1 cellular context compared by ENCODE assay signal in the genomic region with DNA sequence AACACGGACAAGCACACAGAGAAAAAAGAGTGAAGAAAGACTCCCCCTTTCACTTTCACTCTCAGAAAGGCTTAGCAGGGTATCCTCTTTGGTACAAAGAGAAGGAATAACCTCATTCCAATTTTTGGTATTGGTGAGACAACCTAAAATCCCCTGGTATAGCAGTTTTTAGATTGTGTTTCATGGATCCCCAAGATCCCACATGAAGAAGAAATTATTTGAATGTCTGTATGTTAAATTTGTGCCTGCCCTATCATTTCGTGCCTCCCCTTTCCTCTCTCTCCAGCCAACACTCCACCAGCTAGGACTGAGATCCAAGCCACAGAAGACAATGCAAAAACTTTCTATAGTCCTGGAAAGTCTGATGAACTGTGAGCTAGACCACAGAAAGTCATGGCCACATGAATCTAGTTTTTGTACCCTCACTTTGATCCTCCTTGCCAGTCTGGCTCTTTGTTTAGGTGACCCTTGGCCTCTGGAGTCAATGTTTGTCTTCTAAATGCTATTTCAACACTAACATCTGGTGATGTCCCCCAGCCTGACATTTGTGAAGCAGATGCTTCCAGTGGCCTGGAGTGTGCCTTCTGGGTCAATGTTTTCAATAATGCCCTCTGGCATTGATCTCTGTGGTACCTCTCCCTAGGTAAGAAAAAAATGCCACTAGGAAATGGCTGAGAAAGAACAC.
A peak's percentile ranks its signal among the peaks of the same experiment; 100 is the strongest.
TF ChIP-seq lines count a peak whose summit lies in the region.

No MANE protein-coding gene starts in this region.

TF ChIP-seq in HepG2, 621 proteins besides CTCF, POLR2A, EP300 and RAD21 (continued from another document and continues in another):
- TF ChIP-seq, protein P1, sequence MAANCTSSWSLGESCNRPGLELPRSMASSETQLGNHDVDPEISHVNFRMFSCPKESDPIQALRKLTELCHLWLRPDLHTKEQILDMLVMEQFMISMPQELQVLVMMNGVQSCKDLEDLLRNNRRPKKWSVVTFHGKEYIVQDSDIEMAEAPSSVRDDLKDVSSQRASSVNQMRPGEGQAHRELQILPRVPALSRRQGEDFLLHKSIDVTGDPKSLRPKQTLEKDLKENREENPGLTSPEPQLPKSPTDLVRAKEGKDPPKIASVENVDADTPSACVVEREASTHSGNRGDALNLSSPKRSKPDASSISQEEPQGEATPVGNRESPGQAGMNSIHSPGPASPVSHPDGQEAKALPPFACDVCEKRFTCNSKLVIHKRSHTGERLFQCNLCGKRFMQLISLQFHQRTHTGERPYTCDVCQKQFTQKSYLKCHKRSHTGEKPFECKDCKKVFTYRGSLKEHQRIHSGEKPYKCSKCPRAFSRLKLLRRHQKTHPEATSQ (CRISPR knock-in tag; IDR thresholded peaks at IDR 0.05; ENCODE audit: borderline replicate concordance) = peak; percentile 84; the same call in 1 of the 2 replicates
- TF ChIP-seq MIXL1 (CRISPR knock-in tag; IDR thresholded peaks at IDR 0.05) (peak; percentile 96), SATB2 (CRISPR knock-in tag; IDR thresholded peaks at IDR 0.05) (no peak), TCF7 (IDR thresholded peaks at IDR 0.05; ENCODE audit: low read depth) (peak; percentile 98), MIER3 (CRISPR knock-in tag; IDR thresholded peaks at IDR 0.05; ENCODE audit: borderline replicate concordance) (peak; percentile 98; the same call in 1 of the 2 replicates), STAG1 (CRISPR knock-in tag; IDR thresholded peaks at IDR 0.05) (peak; percentile 60), ZFY (CRISPR knock-in tag; IDR thresholded peaks at IDR 0.05) (peak; percentile 41), TEAD3 (CRISPR knock-in tag; optimal IDR thresholded peaks at IDR 0.05; ENCODE audit: borderline replicate concordance) (peak; percentile 90), ZEB1 (IDR thresholded peaks at IDR 0.05; ENCODE audit: insufficient replicate concordance, low read depth) (no peak), GFI1 (CRISPR knock-in tag; IDR thresholded peaks at IDR 0.05; ENCODE audit: borderline replicate concordance) (peak; percentile 96), ADNP (CRISPR knock-in tag; IDR thresholded peaks at IDR 0.05) (0 out of 2 replicates have a peak, but pooled peaks have one; percentile 21), SMAD3 (CRISPR knock-in tag; IDR thresholded peaks at IDR 0.05) (peak; percentile 94), CREM (IDR thresholded peaks at IDR 0.05) (peak; percentile 97), CREM (CRISPR knock-in tag; IDR thresholded peaks at IDR 0.05) (no peak), NONO (IDR thresholded peaks at IDR 0.05) (no peak), NONO (CRISPR knock-in tag; conservative IDR thresholded peaks at IDR 0.05) (peak; percentile 88), TSC22D2 (CRISPR knock-in tag; IDR thresholded peaks at IDR 0.05; ENCODE audit: borderline replicate concordance) (0 out of 2 replicates have a peak, but pooled peaks have one; percentile 59), HHEX (CRISPR knock-in tag; IDR thresholded peaks at IDR 0.05) (peak; percentile 87), ZNF253 (CRISPR knock-in tag; IDR thresholded peaks at IDR 0.05; ENCODE audit: borderline replicate concordance) (no peak), MATR3 (CRISPR knock-in tag; IDR thresholded peaks at IDR 0.05) (no peak), ZNF615 (CRISPR knock-in tag; IDR thresholded peaks at IDR 0.05; ENCODE audit: borderline replicate concordance) (peak; percentile 67; the same call in 1 of the 2 replicates), JUN (CRISPR knock-in tag; IDR thresholded peaks at IDR 0.05) (peak; percentile 91)
- TF ChIP-seq, protein P2, sequence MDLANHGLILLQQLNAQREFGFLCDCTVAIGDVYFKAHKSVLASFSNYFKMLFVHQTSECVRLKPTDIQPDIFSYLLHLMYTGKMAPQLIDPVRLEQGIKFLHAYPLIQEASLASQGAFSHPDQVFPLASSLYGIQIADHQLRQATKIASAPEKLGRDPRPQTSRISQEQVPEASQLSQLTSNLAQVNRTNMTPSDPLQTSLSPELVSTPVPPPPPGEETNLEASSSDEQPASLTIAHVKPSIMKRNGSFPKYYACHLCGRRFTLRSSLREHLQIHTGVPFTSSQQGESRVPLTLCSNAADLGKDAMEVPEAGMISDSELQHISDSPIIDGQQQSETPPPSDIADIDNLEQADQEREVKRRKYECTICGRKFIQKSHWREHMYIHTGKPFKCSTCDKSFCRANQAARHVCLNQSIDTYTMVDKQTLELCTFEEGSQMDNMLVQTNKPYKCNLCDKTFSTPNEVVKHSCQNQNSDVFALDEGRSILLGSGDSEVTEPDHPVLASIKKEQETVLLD (CRISPR knock-in tag; IDR thresholded peaks at IDR 0.05; ENCODE audit: low read depth) = no peak
- TF ChIP-seq, protein P3, sequence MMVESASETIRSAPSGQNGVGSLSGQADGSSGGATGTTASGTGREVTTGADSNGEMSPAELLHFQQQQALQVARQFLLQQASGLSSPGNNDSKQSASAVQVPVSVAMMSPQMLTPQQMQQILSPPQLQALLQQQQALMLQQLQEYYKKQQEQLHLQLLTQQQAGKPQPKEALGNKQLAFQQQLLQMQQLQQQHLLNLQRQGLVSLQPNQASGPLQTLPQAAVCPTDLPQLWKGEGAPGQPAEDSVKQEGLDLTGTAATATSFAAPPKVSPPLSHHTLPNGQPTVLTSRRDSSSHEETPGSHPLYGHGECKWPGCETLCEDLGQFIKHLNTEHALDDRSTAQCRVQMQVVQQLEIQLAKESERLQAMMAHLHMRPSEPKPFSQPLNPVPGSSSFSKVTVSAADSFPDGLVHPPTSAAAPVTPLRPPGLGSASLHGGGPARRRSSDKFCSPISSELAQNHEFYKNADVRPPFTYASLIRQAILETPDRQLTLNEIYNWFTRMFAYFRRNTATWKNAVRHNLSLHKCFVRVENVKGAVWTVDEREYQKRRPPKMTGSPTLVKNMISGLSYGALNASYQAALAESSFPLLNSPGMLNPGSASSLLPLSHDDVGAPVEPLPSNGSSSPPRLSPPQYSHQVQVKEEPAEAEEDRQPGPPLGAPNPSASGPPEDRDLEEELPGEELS (CRISPR knock-in tag; IDR thresholded peaks at IDR 0.05) = peak; percentile 98
- TF ChIP-seq, protein P4, sequence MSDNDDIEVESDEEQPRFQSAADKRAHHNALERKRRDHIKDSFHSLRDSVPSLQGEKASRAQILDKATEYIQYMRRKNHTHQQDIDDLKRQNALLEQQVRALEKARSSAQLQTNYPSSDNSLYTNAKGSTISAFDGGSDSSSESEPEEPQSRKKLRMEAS (IDR thresholded peaks at IDR 0.05) = peak; percentile 56
- TF ChIP-seq, protein P5, sequence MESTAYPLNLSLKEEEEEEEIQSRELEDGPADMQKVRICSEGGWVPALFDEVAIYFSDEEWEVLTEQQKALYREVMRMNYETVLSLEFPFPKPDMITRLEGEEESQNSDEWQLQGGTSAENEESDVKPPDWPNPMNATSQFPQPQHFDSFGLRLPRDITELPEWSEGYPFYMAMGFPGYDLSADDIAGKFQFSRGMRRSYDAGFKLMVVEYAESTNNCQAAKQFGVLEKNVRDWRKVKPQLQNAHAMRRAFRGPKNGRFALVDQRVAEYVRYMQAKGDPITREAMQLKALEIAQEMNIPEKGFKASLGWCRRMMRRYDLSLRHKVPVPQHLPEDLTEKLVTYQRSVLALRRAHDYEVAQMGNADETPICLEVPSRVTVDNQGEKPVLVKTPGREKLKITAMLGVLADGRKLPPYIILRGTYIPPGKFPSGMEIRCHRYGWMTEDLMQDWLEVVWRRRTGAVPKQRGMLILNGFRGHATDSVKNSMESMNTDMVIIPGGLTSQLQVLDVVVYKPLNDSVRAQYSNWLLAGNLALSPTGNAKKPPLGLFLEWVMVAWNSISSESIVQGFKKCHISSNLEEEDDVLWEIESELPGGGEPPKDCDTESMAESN (CRISPR knock-in tag; conservative IDR thresholded peaks at IDR 0.05) = no peak; the same call in 1 of the 2 replicates
- TF ChIP-seq, protein P6, sequence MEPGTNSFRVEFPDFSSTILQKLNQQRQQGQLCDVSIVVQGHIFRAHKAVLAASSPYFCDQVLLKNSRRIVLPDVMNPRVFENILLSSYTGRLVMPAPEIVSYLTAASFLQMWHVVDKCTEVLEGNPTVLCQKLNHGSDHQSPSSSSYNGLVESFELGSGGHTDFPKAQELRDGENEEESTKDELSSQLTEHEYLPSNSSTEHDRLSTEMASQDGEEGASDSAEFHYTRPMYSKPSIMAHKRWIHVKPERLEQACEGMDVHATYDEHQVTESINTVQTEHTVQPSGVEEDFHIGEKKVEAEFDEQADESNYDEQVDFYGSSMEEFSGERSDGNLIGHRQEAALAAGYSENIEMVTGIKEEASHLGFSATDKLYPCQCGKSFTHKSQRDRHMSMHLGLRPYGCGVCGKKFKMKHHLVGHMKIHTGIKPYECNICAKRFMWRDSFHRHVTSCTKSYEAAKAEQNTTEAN (CRISPR knock-in tag; conservative IDR thresholded peaks at IDR 0.05) = peak; percentile 81
- TF ChIP-seq, protein P7, sequence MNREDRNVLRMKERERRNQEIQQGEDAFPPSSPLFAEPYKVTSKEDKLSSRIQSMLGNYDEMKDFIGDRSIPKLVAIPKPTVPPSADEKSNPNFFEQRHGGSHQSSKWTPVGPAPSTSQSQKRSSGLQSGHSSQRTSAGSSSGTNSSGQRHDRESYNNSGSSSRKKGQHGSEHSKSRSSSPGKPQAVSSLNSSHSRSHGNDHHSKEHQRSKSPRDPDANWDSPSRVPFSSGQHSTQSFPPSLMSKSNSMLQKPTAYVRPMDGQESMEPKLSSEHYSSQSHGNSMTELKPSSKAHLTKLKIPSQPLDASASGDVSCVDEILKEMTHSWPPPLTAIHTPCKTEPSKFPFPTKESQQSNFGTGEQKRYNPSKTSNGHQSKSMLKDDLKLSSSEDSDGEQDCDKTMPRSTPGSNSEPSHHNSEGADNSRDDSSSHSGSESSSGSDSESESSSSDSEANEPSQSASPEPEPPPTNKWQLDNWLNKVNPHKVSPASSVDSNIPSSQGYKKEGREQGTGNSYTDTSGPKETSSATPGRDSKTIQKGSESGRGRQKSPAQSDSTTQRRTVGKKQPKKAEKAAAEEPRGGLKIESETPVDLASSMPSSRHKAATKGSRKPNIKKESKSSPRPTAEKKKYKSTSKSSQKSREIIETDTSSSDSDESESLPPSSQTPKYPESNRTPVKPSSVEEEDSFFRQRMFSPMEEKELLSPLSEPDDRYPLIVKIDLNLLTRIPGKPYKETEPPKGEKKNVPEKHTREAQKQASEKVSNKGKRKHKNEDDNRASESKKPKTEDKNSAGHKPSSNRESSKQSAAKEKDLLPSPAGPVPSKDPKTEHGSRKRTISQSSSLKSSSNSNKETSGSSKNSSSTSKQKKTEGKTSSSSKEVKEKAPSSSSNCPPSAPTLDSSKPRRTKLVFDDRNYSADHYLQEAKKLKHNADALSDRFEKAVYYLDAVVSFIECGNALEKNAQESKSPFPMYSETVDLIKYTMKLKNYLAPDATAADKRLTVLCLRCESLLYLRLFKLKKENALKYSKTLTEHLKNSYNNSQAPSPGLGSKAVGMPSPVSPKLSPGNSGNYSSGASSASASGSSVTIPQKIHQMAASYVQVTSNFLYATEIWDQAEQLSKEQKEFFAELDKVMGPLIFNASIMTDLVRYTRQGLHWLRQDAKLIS (CRISPR knock-in tag; IDR thresholded peaks at IDR 0.05) = peak; percentile 31; the same call in 1 of the 2 replicates
- TF ChIP-seq, protein P8, sequence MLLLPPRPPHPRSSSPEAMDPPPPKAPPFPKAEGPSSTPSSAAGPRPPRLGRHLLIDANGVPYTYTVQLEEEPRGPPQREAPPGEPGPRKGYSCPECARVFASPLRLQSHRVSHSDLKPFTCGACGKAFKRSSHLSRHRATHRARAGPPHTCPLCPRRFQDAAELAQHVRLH (CRISPR knock-in tag; IDR thresholded peaks at IDR 0.05; ENCODE audit: borderline replicate concordance, low read depth) = peak; percentile 50; the same call in 1 of the 2 replicates
- TF ChIP-seq, protein P9, sequence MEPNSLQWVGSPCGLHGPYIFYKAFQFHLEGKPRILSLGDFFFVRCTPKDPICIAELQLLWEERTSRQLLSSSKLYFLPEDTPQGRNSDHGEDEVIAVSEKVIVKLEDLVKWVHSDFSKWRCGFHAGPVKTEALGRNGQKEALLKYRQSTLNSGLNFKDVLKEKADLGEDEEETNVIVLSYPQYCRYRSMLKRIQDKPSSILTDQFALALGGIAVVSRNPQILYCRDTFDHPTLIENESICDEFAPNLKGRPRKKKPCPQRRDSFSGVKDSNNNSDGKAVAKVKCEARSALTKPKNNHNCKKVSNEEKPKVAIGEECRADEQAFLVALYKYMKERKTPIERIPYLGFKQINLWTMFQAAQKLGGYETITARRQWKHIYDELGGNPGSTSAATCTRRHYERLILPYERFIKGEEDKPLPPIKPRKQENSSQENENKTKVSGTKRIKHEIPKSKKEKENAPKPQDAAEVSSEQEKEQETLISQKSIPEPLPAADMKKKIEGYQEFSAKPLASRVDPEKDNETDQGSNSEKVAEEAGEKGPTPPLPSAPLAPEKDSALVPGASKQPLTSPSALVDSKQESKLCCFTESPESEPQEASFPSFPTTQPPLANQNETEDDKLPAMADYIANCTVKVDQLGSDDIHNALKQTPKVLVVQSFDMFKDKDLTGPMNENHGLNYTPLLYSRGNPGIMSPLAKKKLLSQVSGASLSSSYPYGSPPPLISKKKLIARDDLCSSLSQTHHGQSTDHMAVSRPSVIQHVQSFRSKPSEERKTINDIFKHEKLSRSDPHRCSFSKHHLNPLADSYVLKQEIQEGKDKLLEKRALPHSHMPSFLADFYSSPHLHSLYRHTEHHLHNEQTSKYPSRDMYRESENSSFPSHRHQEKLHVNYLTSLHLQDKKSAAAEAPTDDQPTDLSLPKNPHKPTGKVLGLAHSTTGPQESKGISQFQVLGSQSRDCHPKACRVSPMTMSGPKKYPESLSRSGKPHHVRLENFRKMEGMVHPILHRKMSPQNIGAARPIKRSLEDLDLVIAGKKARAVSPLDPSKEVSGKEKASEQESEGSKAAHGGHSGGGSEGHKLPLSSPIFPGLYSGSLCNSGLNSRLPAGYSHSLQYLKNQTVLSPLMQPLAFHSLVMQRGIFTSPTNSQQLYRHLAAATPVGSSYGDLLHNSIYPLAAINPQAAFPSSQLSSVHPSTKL (CRISPR knock-in tag; IDR thresholded peaks at IDR 0.05) = peak; percentile 100
- TF ChIP-seq, protein P10, sequence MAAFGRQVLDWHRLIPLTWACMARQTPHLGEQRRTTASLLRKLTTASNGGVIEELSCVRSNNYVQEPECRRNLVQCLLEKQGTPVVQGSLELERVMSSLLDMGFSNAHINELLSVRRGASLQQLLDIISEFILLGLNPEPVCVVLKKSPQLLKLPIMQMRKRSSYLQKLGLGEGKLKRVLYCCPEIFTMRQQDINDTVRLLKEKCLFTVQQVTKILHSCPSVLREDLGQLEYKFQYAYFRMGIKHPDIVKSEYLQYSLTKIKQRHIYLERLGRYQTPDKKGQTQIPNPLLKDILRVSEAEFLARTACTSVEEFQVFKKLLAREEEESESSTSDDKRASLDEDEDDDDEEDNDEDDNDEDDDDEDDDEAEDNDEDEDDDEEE (CRISPR knock-in tag; IDR thresholded peaks at IDR 0.05) = 0 out of 2 replicates have a peak, but pooled peaks have one; percentile 28
- TF ChIP-seq, protein P11, sequence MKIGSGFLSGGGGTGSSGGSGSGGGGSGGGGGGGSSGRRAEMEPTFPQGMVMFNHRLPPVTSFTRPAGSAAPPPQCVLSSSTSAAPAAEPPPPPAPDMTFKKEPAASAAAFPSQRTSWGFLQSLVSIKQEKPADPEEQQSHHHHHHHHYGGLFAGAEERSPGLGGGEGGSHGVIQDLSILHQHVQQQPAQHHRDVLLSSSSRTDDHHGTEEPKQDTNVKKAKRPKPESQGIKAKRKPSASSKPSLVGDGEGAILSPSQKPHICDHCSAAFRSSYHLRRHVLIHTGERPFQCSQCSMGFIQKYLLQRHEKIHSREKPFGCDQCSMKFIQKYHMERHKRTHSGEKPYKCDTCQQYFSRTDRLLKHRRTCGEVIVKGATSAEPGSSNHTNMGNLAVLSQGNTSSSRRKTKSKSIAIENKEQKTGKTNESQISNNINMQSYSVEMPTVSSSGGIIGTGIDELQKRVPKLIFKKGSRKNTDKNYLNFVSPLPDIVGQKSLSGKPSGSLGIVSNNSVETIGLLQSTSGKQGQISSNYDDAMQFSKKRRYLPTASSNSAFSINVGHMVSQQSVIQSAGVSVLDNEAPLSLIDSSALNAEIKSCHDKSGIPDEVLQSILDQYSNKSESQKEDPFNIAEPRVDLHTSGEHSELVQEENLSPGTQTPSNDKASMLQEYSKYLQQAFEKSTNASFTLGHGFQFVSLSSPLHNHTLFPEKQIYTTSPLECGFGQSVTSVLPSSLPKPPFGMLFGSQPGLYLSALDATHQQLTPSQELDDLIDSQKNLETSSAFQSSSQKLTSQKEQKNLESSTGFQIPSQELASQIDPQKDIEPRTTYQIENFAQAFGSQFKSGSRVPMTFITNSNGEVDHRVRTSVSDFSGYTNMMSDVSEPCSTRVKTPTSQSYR (CRISPR knock-in tag; IDR thresholded peaks at IDR 0.05; ENCODE audit: borderline replicate concordance) = peak; percentile 84; the same call in 1 of the 2 replicates
